In the genomic region with DNA sequence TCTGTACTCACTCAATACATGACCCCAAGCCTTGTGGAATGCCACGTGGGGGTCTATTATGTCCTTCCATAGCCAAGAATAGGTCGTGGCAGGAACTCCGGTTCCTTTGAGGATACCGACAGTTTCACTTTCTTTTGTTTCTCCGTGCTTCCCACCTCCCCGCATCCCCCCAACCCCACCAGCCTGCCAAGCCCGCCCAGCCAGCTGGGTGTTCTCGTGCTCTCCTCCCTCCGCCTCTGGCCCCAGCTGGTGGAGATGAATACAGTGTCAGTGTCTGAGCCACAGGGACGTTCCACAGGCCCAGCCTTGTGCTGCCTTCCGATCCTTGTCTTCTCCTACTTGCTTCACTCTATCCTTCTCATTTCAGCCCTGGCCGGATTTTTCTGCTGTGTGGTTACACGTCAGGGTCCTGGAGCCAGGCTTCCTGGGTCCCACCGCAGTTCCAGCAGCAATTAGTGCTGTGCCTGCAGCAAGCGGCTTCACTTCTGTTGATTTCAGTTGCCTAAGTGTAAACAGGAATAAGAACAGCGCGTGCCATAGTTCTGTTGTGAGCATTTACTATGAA, we compare ENCODE assay signal across 8 cellular contexts. TPM values are rescaled to one million over a fixed set of nuclear protein-coding genes. Genes with fewer than 3 reads are reported as not detected.
A peak's percentile ranks its signal among the peaks of the same experiment; 100 is the strongest.
DNase-seq lines count a peak whose midpoint lies in the region; ATAC-seq and TF ChIP-seq lines count a peak whose summit lies in the region.

No MANE protein-coding gene starts in this region.

- WGBS in gastroesophageal sphincter (ENCODE audit: low coverage in 1 of 2), 2 donors, result 2 to 3% methylated on average over 8 to 9 of the region's 17 CpGs

- TF ChIP-seq EP300 in gastroesophageal sphincter (IDR thresholded peaks at IDR 0.05), result no peak

- in situ Hi-C loops in G401 (cut with HindIII; ENCODE audit: low sequenced_read_pairs), result no loop called here

- H3K4me3 ChIP-seq in HFF-Myc (replicated peaks; ENCODE audit: low read depth, low read length), result peak overlapping the region; percentile 42
- peak overlapping the region; percentile 45 to 49 for H3K4me3 ChIP-seq in gastroesophageal sphincter
- peak overlapping the region; percentile 15 for H3K4me3 ChIP-seq in neuron (ENCODE audit: low read length)

- intact Hi-C loops in activated T-helper 2 cell treated with anti-CD3 and anti-CD28 coated beads, Interferon-gamma antibody, Interleukin-2, Interleukin-4, amounts not matched to agents 10 μg/mL and 5 μg/mL and 100 μg/mL, durations not matched to agents 14 hours and 24 hours and 36 hours (cut with micrococcal nuclease), result no loop called here

- H3K4me1 Mint-ChIP-seq in activated T-helper 2 cell treated with anti-CD3 and anti-CD28 coated beads, Interferon-gamma antibody, Interleukin-2, Interleukin-4, amounts not matched to agents 10 μg/mL and 5 μg/mL and 100 μg/mL, durations not matched to agents 14 hours and 24 hours and 36 hours (ENCODE audit: low read depth), result peaks cover 37% of the 10 kb centered on the region

- no peaks in the 10 kb centered on the region for H3K9me3 ChIP-seq in gastroesophageal sphincter
- H3K9me3 ChIP-seq in neuron (ENCODE audit: low read length), result no peaks in the 10 kb centered on the region

- no peak overlapping the region for H2AFZ ChIP-seq in neuron (ENCODE audit: low read depth, low read length)

- no peak for TF ChIP-seq POLR2A in gastroesophageal sphincter (IDR thresholded peaks at IDR 0.05)

- no peak for DNase-seq in HFF-Myc (ENCODE audit: extremely low read depth, low read depth)
- DNase-seq in activated T-helper 2 cell treated with anti-CD3 and anti-CD28 coated beads, Interferon-gamma antibody, Interleukin-2, Interleukin-4, amounts not matched to agents 10 μg/mL and 5 μg/mL and 100 μg/mL, durations not matched to agents 14 hours and 24 hours and 36 hours (ENCODE audit: low spot score), result no peak
- DNase-seq in G401 (ENCODE audit: low spot score), result no peak
- no peak for DNase-seq in NCI-H69 (lab: John Stamatoyannopoulos, UW)
- DNase-seq in NCI-H1417 treated with DMSO at 0.1 percent for 48 hours (lab: John Stamatoyannopoulos, UW), result no peak

- peak overlapping the region; percentile 63 for H3K27ac ChIP-seq in 22Rv1
- H3K27ac ChIP-seq in gastroesophageal sphincter, result peak overlapping the region; percentile 30 to 84 (median 84)

- ATAC-seq in gastroesophageal sphincter, result peak; percentile 66

- H3K4me3 Mint-ChIP-seq in activated T-helper 2 cell treated with anti-CD3 and anti-CD28 coated beads, Interferon-gamma antibody, Interleukin-2, Interleukin-4, amounts not matched to agents 10 μg/mL and 5 μg/mL and 100 μg/mL, durations not matched to agents 14 hours and 24 hours and 36 hours (ENCODE audit: low read depth), result peak overlapping the region; percentile 62

- peak overlapping the region; percentile 51 for H3K27ac Mint-ChIP-seq in activated T-helper 2 cell treated with anti-CD3 and anti-CD28 coated beads, Interferon-gamma antibody, Interleukin-2, Interleukin-4, amounts not matched to agents 10 μg/mL and 5 μg/mL and 100 μg/mL, durations not matched to agents 14 hours and 24 hours and 36 hours

- H3K36me3 Mint-ChIP-seq in activated T-helper 2 cell treated with anti-CD3 and anti-CD28 coated beads, Interferon-gamma antibody, Interleukin-2, Interleukin-4, amounts not matched to agents 10 μg/mL and 5 μg/mL and 100 μg/mL, durations not matched to agents 14 hours and 24 hours and 36 hours (ENCODE audit: low read depth), result no peaks in the 10 kb centered on the region

- no peaks in the 10 kb centered on the region for H3K9me3 Mint-ChIP-seq in activated T-helper 2 cell treated with anti-CD3 and anti-CD28 coated beads, Interferon-gamma antibody, Interleukin-2, Interleukin-4, amounts not matched to agents 10 μg/mL and 5 μg/mL and 100 μg/mL, durations not matched to agents 14 hours and 24 hours and 36 hours

- H3K27me3 Mint-ChIP-seq in activated T-helper 2 cell treated with anti-CD3 and anti-CD28 coated beads, Interferon-gamma antibody, Interleukin-2, Interleukin-4, amounts not matched to agents 10 μg/mL and 5 μg/mL and 100 μg/mL, durations not matched to agents 14 hours and 24 hours and 36 hours (ENCODE audit: low read depth), result peaks cover 1% of the 10 kb centered on the region

- H3K27me3 ChIP-seq in gastroesophageal sphincter (no peaks in the 10 kb centered on the region), neuron (ENCODE audit: insufficient read depth, low read length) (no peaks in the 10 kb centered on the region)

- TF ChIP-seq CTCF in 22Rv1 (IDR thresholded peaks at IDR 0.05), result no peak
- TF ChIP-seq CTCF in HFF-Myc (IDR thresholded peaks at IDR 0.05; ENCODE audit: low read depth, low read length, missing control alignments), result no peak
- no peak for TF ChIP-seq CTCF in gastroesophageal sphincter (IDR thresholded peaks at IDR 0.05)

- H3K36me3 ChIP-seq in gastroesophageal sphincter, result no peaks in the 10 kb centered on the region
- no peaks in the 10 kb centered on the region for H3K36me3 ChIP-seq in neuron (ENCODE audit: insufficient read depth, low read length)

- peaks cover 0 to 61% (median 24%) of the 10 kb centered on the region in 3 donors for H3K4me1 ChIP-seq in gastroesophageal sphincter
- peaks cover 24% of the 10 kb centered on the region for H3K4me1 ChIP-seq in neuron (ENCODE audit: insufficient read depth, low read length)

RNA-seq across cellular contexts. Expression of gene AGTRAP, which starts 4.1 kb away (rescaled TPM):
- total RNA-seq in activated T-helper 2 cell treated with anti-CD3 and anti-CD28 coated beads, Interferon-gamma antibody, Interleukin-2, Interleukin-4, amounts not matched to agents 10 μg/mL and 5 μg/mL and 100 μg/mL, durations not matched to agents 14 hours and 24 hours and 36 hours, result 8.6 and 9.7 TPM in 2 replicates
- 10 to 100 TPM; 32.2 to 56.4 (median 40.5) TPM for total RNA-seq in gastroesophageal sphincter
- total RNA-seq in G401 (2014; rRNA removed; shearing (Covaris generic)), result 97.2 and 147 TPM in 2 replicates

RNA-seq across cellular contexts. Expression of gene C1orf167, which starts 30.2 kb away (rescaled TPM):
- not detected in 2 replicates for total RNA-seq in activated T-helper 2 cell treated with anti-CD3 and anti-CD28 coated beads, Interferon-gamma antibody, Interleukin-2, Interleukin-4, amounts not matched to agents 10 μg/mL and 5 μg/mL and 100 μg/mL, durations not matched to agents 14 hours and 24 hours and 36 hours
- total RNA-seq in gastroesophageal sphincter, result 1 to 10 TPM in 2 of 4 donors, under 1 TPM in 2; 0.35 to 1.4 (median 0.75) TPM
- total RNA-seq in G401 (2014; rRNA removed; shearing (Covaris generic)), result not detected in 2 replicates

RNA-seq across cellular contexts. Expression of gene DRAXIN, which starts 40.3 kb away (rescaled TPM):
- 0.07 TPM in 2 replicates for total RNA-seq in activated T-helper 2 cell treated with anti-CD3 and anti-CD28 coated beads, Interferon-gamma antibody, Interleukin-2, Interleukin-4, amounts not matched to agents 10 μg/mL and 5 μg/mL and 100 μg/mL, durations not matched to agents 14 hours and 24 hours and 36 hours
- under 1 TPM in 3 of 4 donors, not detected in 1; 0.08 to 0.16 (median 0.12) TPM for total RNA-seq in gastroesophageal sphincter
- total RNA-seq in G401 (2014; rRNA removed; shearing (Covaris generic)), result 0.14 and 1.4 TPM in 2 replicates

RNA-seq across cellular contexts. Expression of gene MAD2L2, which starts 50.9 kb away (rescaled TPM):
- total RNA-seq in activated T-helper 2 cell treated with anti-CD3 and anti-CD28 coated beads, Interferon-gamma antibody, Interleukin-2, Interleukin-4, amounts not matched to agents 10 μg/mL and 5 μg/mL and 100 μg/mL, durations not matched to agents 14 hours and 24 hours and 36 hours, result 77.1 and 78.0 TPM in 2 replicates
- 10 to 100 TPM; 19.4 to 43.7 (median 24.3) TPM for total RNA-seq in gastroesophageal sphincter
- 144 and 155 TPM in 2 replicates for total RNA-seq in G401 (2014; rRNA removed; shearing (Covaris generic))
